2 cellular contexts compared by ENCODE assay signal in genomic region chr22:19811811-19812771, GRCh38.
TF ChIP-seq lines count a peak whose summit lies in the region.

No MANE protein-coding gene starts in this region.

TF ChIP-seq in HEK293, 187 proteins besides CTCF, POLR2A, EP300 and RAD21:
- no peak for TF ChIP-seq ZNF791 (tag by site-specific recombination; IDR thresholded peaks at IDR 0.05)
- no peak for TF ChIP-seq ZNF692 (tag by site-specific recombination; IDR thresholded peaks at IDR 0.05)
- no peak for TF ChIP-seq ZNF423 (tag by site-specific recombination; IDR thresholded peaks at IDR 0.05)
- TF ChIP-seq ZNF76 (tag by site-specific recombination; IDR thresholded peaks at IDR 0.05; ENCODE audit: borderline replicate concordance, low read depth) = no peak
- TF ChIP-seq ZNF670 (tag by site-specific recombination; IDR thresholded peaks at IDR 0.05; ENCODE audit: low read depth) = no peak
- TF ChIP-seq ZNF335 (tag by site-specific recombination; conservative IDR thresholded peaks at IDR 0.05) = no peak
- TF ChIP-seq ZNF146 (tag by site-specific recombination; IDR thresholded peaks at IDR 0.05) = no peak
- no peak for TF ChIP-seq ZNF623 (tag by site-specific recombination; IDR thresholded peaks at IDR 0.05)
- no peak for TF ChIP-seq ZEB2 (tag by site-specific recombination; IDR thresholded peaks at IDR 0.05)
- no peak for TF ChIP-seq ATF2 (tag by site-specific recombination; IDR thresholded peaks at IDR 0.05; ENCODE audit: low read depth)
- TF ChIP-seq ZNF133 (tag by site-specific recombination; IDR thresholded peaks at IDR 0.05) = no peak
- TF ChIP-seq ZFHX2 (tag by site-specific recombination; conservative IDR thresholded peaks at IDR 0.05) = peak; percentile 86
- no peak for TF ChIP-seq ZNF211 (tag by site-specific recombination; IDR thresholded peaks at IDR 0.05; ENCODE audit: low read depth)
- peak; percentile 91 for TF ChIP-seq EGR2 (tag by site-specific recombination; IDR thresholded peaks at IDR 0.05; ENCODE audit: low read depth)

TF ChIP-seq in H1, 55 proteins besides CTCF, POLR2A, EP300 and RAD21:
- no peak for TF ChIP-seq HDAC6 (IDR thresholded peaks at IDR 0.05; ENCODE audit: low read depth, low read length)
- TF ChIP-seq ATF3 (IDR thresholded peaks at IDR 0.05; ENCODE audit: insufficient read depth, low read depth, low read length) = no peak
- no peak for TF ChIP-seq SP1 (IDR thresholded peaks at IDR 0.05; ENCODE audit: low read depth, low read length)
- TF ChIP-seq GTF2F1 (IDR thresholded peaks at IDR 0.05; ENCODE audit: borderline replicate concordance, low read depth, low read length) = no peak
- no peak for TF ChIP-seq CEBPB (IDR thresholded peaks at IDR 0.05; ENCODE audit: low read depth, low read length)
- TF ChIP-seq POLR2AphosphoS5 (IDR thresholded peaks at IDR 0.05; ENCODE audit: low read depth, low read length) = no peak
- TF ChIP-seq ZNF274 (IDR thresholded peaks at IDR 0.05; ENCODE audit: borderline replicate concordance, extremely low read depth, low read length) = no peak
- no peak for TF ChIP-seq KDM1A (IDR thresholded peaks at IDR 0.05; ENCODE audit: borderline replicate concordance, low read length)
- TF ChIP-seq TCF12 (IDR thresholded peaks at IDR 0.05; ENCODE audit: low read depth, low read length) = no peak
- no peak for TF ChIP-seq RFX5 (IDR thresholded peaks at IDR 0.05; ENCODE audit: borderline replicate concordance, low read depth, low read length)
- TF ChIP-seq PHF8 (conservative IDR thresholded peaks at IDR 0.05; ENCODE audit: low read depth, low read length) = no peak
- TF ChIP-seq MAX (IDR thresholded peaks at IDR 0.05) = no peak
- TF ChIP-seq KDM4A (IDR thresholded peaks at IDR 0.05; ENCODE audit: low read depth, low read length, severe bottlenecking) = no peak
- TF ChIP-seq TAF7 (optimal IDR thresholded peaks at IDR 0.05; ENCODE audit: borderline replicate concordance, low read depth, low read length) = no peak
- no peak for TF ChIP-seq CBX8 (IDR thresholded peaks at IDR 0.05; ENCODE audit: borderline replicate concordance, low read depth, low read length)
- no peak for TF ChIP-seq ASH2L (IDR thresholded peaks at IDR 0.05; ENCODE audit: low read length)
- no peak for TF ChIP-seq FOSL1 (IDR thresholded peaks at IDR 0.05; ENCODE audit: insufficient read depth, low read depth, low read length)
- TF ChIP-seq CHD1 (IDR thresholded peaks at IDR 0.05; ENCODE audit: low read depth, low read length) = no peak
- no peak for TF ChIP-seq NANOG (IDR thresholded peaks at IDR 0.05; ENCODE audit: insufficient read depth, low read depth, low read length, poor library complexity, severe bottlenecking)
